ENCODE assay signal across 2 cellular contexts in genomic region chr6:36961441-36962430, GRCh38.
TF ChIP-seq lines count a peak whose summit lies in the region.

No MANE protein-coding gene starts in this region.

TF ChIP-seq in H1, 55 proteins besides CTCF, POLR2A, EP300 and RAD21:
- TF ChIP-seq BACH1 (IDR thresholded peaks at IDR 0.05; ENCODE audit: low read length) (no peak), CREB1 (IDR thresholded peaks at IDR 0.05) (no peak), CBX8 (IDR thresholded peaks at IDR 0.05; ENCODE audit: borderline replicate concordance, low read depth, low read length) (no peak), GABPA (IDR thresholded peaks at IDR 0.05; ENCODE audit: borderline replicate concordance, insufficient read depth, low read length) (no peak), KDM4A (IDR thresholded peaks at IDR 0.05; ENCODE audit: low read depth, low read length, severe bottlenecking) (no peak), YY1 (IDR thresholded peaks at IDR 0.05; ENCODE audit: low read depth, low read length) (no peak), SUZ12 (IDR thresholded peaks at IDR 0.05; ENCODE audit: low read length) (no peak), NANOG (IDR thresholded peaks at IDR 0.05; ENCODE audit: insufficient read depth, low read depth, low read length, poor library complexity, severe bottlenecking) (no peak), TBP (IDR thresholded peaks at IDR 0.05; ENCODE audit: low read depth, low read length) (no peak), ZNF274 (IDR thresholded peaks at IDR 0.05; ENCODE audit: borderline replicate concordance, extremely low read depth, low read length) (no peak), EZH2 (IDR thresholded peaks at IDR 0.05; ENCODE audit: low read depth, low read length, severe bottlenecking) (no peak), KDM5A (IDR thresholded peaks at IDR 0.05; ENCODE audit: low read length) (no peak)

TF ChIP-seq in GM23338, 12 proteins besides CTCF, POLR2A, EP300 and RAD21:
- TF ChIP-seq ETS1 (IDR thresholded peaks at IDR 0.05) (no peak), JUNB (IDR thresholded peaks at IDR 0.05; ENCODE audit: unreplicated experiment) (no peak), ZNF462 (CRISPR knock-in tag; IDR thresholded peaks at IDR 0.05) (no peak), POLR2AphosphoS5 (IDR thresholded peaks at IDR 0.05; ENCODE audit: low read depth) (no peak), REST (IDR thresholded peaks at IDR 0.05; ENCODE audit: unreplicated experiment) (no peak), EZH2phosphoT487 (IDR thresholded peaks at IDR 0.05; ENCODE audit: unreplicated experiment) (no peak), ZNF114 (CRISPR knock-in tag; IDR thresholded peaks at IDR 0.05) (no peak)
